Comparison of ENCODE assay signal across 7 cellular contexts in genomic region chr9:129496187-129497063, GRCh38.
DNase-seq lines count a peak whose midpoint lies in the region; ATAC-seq and TF ChIP-seq lines count a peak whose summit lies in the region.

No MANE protein-coding gene starts in this region.

- no peaks in the 10 kb centered on the region for H3K9me2 ChIP-seq in GM23338 (ENCODE audit: insufficient read depth)

- H3K36me3 Mint-ChIP-seq in GM23338 (ENCODE audit: low read depth) = no peaks in the 10 kb centered on the region; the same call in 2 of the 3 replicates
- H3K36me3 Mint-ChIP-seq in activated CD4-positive, alpha-beta T cell treated with anti-CD3 and anti-CD28 coated beads, Interleukin-2, amount 10 ng/mL, durations not matched to agents 24 days and 14 days (ENCODE audit: low read depth) = peaks cover 42% of the 10 kb centered on the region

- peaks cover 56% of the 10 kb centered on the region for H3K27me3 Mint-ChIP-seq in GM23338 (ENCODE audit: insufficient read depth, low read depth, poor library complexity)
- no peaks in the 10 kb centered on the region for H3K27me3 Mint-ChIP-seq in activated CD4-positive, alpha-beta T cell treated with anti-CD3 and anti-CD28 coated beads, Interleukin-2, amount 10 ng/mL, durations not matched to agents 24 days and 14 days

- H3K79me2 ChIP-seq in GM23338 (replicated peaks; ENCODE audit: insufficient read depth) = no peaks in the 10 kb centered on the region

- peak overlapping the region; percentile 83 for H3K4me3 Mint-ChIP-seq in GM23338
- H3K4me3 Mint-ChIP-seq in activated CD4-positive, alpha-beta T cell treated with anti-CD3 and anti-CD28 coated beads, Interleukin-2, amount 10 ng/mL, durations not matched to agents 24 days and 14 days = peak overlapping the region; percentile 82

- peaks cover 10% of the 10 kb centered on the region; the same call in 1 of the 2 replicates for H3F3A ChIP-seq in GM23338 (replicated peaks; ENCODE audit: low read depth)

- intact Hi-C loops in activated CD4-positive, alpha-beta T cell treated with anti-CD3 and anti-CD28 coated beads, Interleukin-2, amount 10 ng/mL, durations not matched to agents 24 days and 14 days (cut with micrococcal nuclease) = loop anchor here (1.0 to 5.0 kb wide), 3 partner anchors 8 to 86 kb away; no protein-coding TSS in a partner anchor

- peak overlapping the region; percentile 84 for H3K27ac ChIP-seq in GM23338 (ENCODE audit: low read depth)

- peak overlapping the region; percentile 99 for H3K4me2 ChIP-seq in GM23338

- H3K4me1 ChIP-seq in GM23338 (ENCODE audit: insufficient read depth) = peaks cover 31% of the 10 kb centered on the region

- H3K36me3 ChIP-seq in GM23338 (ENCODE audit: insufficient read depth) = no peaks in the 10 kb centered on the region

- peaks cover 49% of the 10 kb centered on the region for H3K4me1 Mint-ChIP-seq in GM23338
- peaks cover 36% of the 10 kb centered on the region for H3K4me1 Mint-ChIP-seq in activated CD4-positive, alpha-beta T cell treated with anti-CD3 and anti-CD28 coated beads, Interleukin-2, amount 10 ng/mL, durations not matched to agents 24 days and 14 days

- no peak for TF ChIP-seq CTCF in GM23338 (conservative IDR thresholded peaks at IDR 0.05; ENCODE audit: low read depth in 2 of 2)
- TF ChIP-seq CTCF in choroid plexus epithelial cell (conservative IDR thresholded peaks at IDR 0.05; ENCODE audit: low read depth, low read length) = no peak

- no peaks in the 10 kb centered on the region for H3K9me3 Mint-ChIP-seq in GM23338
- no peaks in the 10 kb centered on the region for H3K9me3 Mint-ChIP-seq in activated CD4-positive, alpha-beta T cell treated with anti-CD3 and anti-CD28 coated beads, Interleukin-2, amount 10 ng/mL, durations not matched to agents 24 days and 14 days

- H4K20me1 ChIP-seq in GM23338 (replicated peaks; ENCODE audit: insufficient read depth) = no peaks in the 10 kb centered on the region

- peak overlapping the region; percentile 87 for H3K4me3 ChIP-seq in GM23338
- peak overlapping the region; percentile 58 for H3K4me3 ChIP-seq in choroid plexus epithelial cell (ENCODE audit: low read depth, low read length)

- peak; percentile 98 for DNase-seq in GM23338 (ENCODE audit: low spot score)
- peak; percentile 91 for DNase-seq in NCI-H226
- peak; percentile 91 for DNase-seq in activated CD4-positive, alpha-beta T cell treated with anti-CD3 and anti-CD28 coated beads, Interleukin-2, amount 10 ng/mL, durations not matched to agents 24 days and 14 days
- DNase-seq in choroid plexus epithelial cell (ENCODE audit: low read depth) = peak; percentile 98
- DNase-seq in kidney tubule cell (ENCODE audit: low spot score) = peak; percentile 95
- peak; percentile 65 to 80 (median 74) for DNase-seq in stimulated activated CD4-positive, alpha-beta T cell treated with anti-CD3 and anti-CD28 coated beads, Interleukin-12 subunit alpha, Interleukin-12 subunit beta, amount 100 ng/mL, for 48 hours (ENCODE audit: low read depth in 2 of 3, low spot score in 1 of 3)

- peak overlapping the region; percentile 89 for H3K27ac Mint-ChIP-seq in GM23338
- peak overlapping the region; percentile 90 for H3K27ac Mint-ChIP-seq in activated CD4-positive, alpha-beta T cell treated with anti-CD3 and anti-CD28 coated beads, Interleukin-2, amount 10 ng/mL, durations not matched to agents 24 days and 14 days

- peak overlapping the region; percentile 94 for H2AFZ ChIP-seq in GM23338

- H3K27me3 ChIP-seq in GM23338 (ENCODE audit: insufficient read depth) = peaks cover 40% of the 10 kb centered on the region

- peak; percentile 61 for ATAC-seq in GM23338
- no peak for ATAC-seq in GM21515 (IDR thresholded peaks at IDR 0.05; ENCODE audit: unreplicated experiment)

TF ChIP-seq in GM23338, 12 proteins besides CTCF, POLR2A, EP300 and RAD21:
- no peak for TF ChIP-seq JUNB (IDR thresholded peaks at IDR 0.05; ENCODE audit: unreplicated experiment)
- 0 out of 2 replicates have a peak, but pooled peaks have one; percentile 23 for TF ChIP-seq CREB1 (CRISPR knock-in tag; IDR thresholded peaks at IDR 0.05; ENCODE audit: low read depth)
- no peak for TF ChIP-seq EZH2phosphoT487 (IDR thresholded peaks at IDR 0.05; ENCODE audit: unreplicated experiment)
- peak; percentile 27 for TF ChIP-seq EZH2 (IDR thresholded peaks at IDR 0.05; ENCODE audit: low read depth, unreplicated experiment)
